ENCODE assay signal across 11 cellular contexts in genomic region chr6:132132420-132132819, GRCh38.
DNase-seq lines count a peak whose midpoint lies in the region; ATAC-seq, FAIRE-seq and TF ChIP-seq lines count a peak whose summit lies in the region.
"Had no signal": no experiment of that assay in that cellular context is flagged by ENCODE, and none has a peak within 500 bp of the region (broad histone marks: within the 10 kb centered on the region; RNA-seq: fewer than 3 reads in every experiment).

No MANE protein-coding gene starts in this region.

- no peak overlapping the region for H3K4me2 ChIP-seq in HepG2 (ENCODE audit: low read depth, low read length)

- H3K4me1 Mint-ChIP-seq in CD4-positive, alpha-beta T cell (ENCODE audit: low read depth), result no peaks in the 10 kb centered on the region

- no peak for ATAC-seq in CD4-positive, alpha-beta T cell (ENCODE audit: poor library complexity)
- no peak for ATAC-seq in HepG2

- H3K4me1 ChIP-seq in suprapubic skin, result peaks cover 49% of the 10 kb centered on the region
- H3K4me1 ChIP-seq in HepG2 (ENCODE audit: insufficient read depth, low read length), result peaks cover 11% of the 10 kb centered on the region; the same call in 1 of the 2 replicates

- H2AFZ ChIP-seq in HepG2 (ENCODE audit: low read length), result no peak overlapping the region

- CTCF ChIA-PET in CD4-positive, alpha-beta T cell (lab: Charles Lee), result no interaction called here
- CTCF ChIA-PET in HepG2 (lab: Yijun Ruan, JAX; ENCODE audit: low intra/inter-chr PET ratio, low total read pairs), result no interaction called here

- H3K27ac Mint-ChIP-seq in CD4-positive, alpha-beta T cell, result no peak overlapping the region

- H3K27me3 ChIP-seq in dorsolateral prefrontal cortex (no peaks in the 10 kb centered on the region), suprapubic skin (no peaks in the 10 kb centered on the region), HepG2 (ENCODE audit: control insufficient read depth in 1 of 2, insufficient read depth in 2 of 2, low read length in 2 of 2) (peaks cover 0 to 7% of the 10 kb centered on the region in 2 experiments; a peak in 3 of 5 replicates)
- no peaks in the 10 kb centered on the region for H3K27me3 ChIP-seq in CD4-positive, alpha-beta T cell (ENCODE audit: control insufficient read depth, insufficient read depth, low read length)
- H3K27me3 ChIP-seq: upper lobe of right lung had no signal

- no peak for TF ChIP-seq RAD21 in HepG2 (CRISPR knock-in tag; IDR thresholded peaks at IDR 0.05)

- in situ Hi-C loops in HepG2 (cut with HindIII; ENCODE audit: extremely low pct_ligation_motif_present, low pct_unique_long_range_greater_than_20kb), result no loop called here

- no peaks in the 10 kb centered on the region for H3K36me3 Mint-ChIP-seq in CD4-positive, alpha-beta T cell (ENCODE audit: low read depth)

- H3K4me3 ChIP-seq in dorsolateral prefrontal cortex (no peak overlapping the region), suprapubic skin (no peak overlapping the region), HepG2 (replicated peaks in 1 of 3; ENCODE audit: insufficient read depth in 1 of 3, low read depth in 2 of 3, low read length in 3 of 3) (no peak overlapping the region)
- H3K4me3 ChIP-seq: upper lobe of right lung had no signal

- BruUV-seq in HepG2 (replicated peaks; lab: Mats Ljungman, UMichigan), result no TSS peak

- no peaks in the 10 kb centered on the region for H3K9me3 ChIP-seq in suprapubic skin
- H3K9me3 ChIP-seq in CD4-positive, alpha-beta T cell (ENCODE audit: control insufficient read depth, low read length), result no peaks in the 10 kb centered on the region
- H3K9me3 ChIP-seq in HepG2 (ENCODE audit: low read length), result no peaks in the 10 kb centered on the region
- H3K9me3 ChIP-seq: upper lobe of right lung had no signal

- H4K20me1 ChIP-seq in HepG2 (ENCODE audit: insufficient read depth, low read length), result no peaks in the 10 kb centered on the region

- TF ChIP-seq POLR2A in suprapubic skin (IDR thresholded peaks at IDR 0.05), result no peak
- no peak for TF ChIP-seq POLR2A in HepG2 (IDR thresholded peaks at IDR 0.05; ENCODE audit: insufficient read depth in 1 of 2, low read depth in 2 of 2, low read length in 2 of 2)

- no peak overlapping the region for H3K9ac ChIP-seq in HepG2 (ENCODE audit: insufficient read depth, low read depth, low read length)

- H3K4me3 Mint-ChIP-seq in CD4-positive, alpha-beta T cell, result no peak overlapping the region

- H3K9me3 Mint-ChIP-seq in CD4-positive, alpha-beta T cell, result no peaks in the 10 kb centered on the region

- intact Hi-C loops in dorsolateral prefrontal cortex (cut with DNase I), result no loop called here
- intact Hi-C loops in CD4-positive, alpha-beta T cell (cut with DNase I, micrococcal nuclease), result no loop called here
- intact Hi-C loops in HepG2 (cut with micrococcal nuclease; ENCODE audit: unreplicated experiment), result no loop called here

- POLR2A ChIA-PET in CD4-positive, alpha-beta T cell (lab: Charles Lee), result no interaction called here
- POLR2A ChIA-PET in HepG2 (lab: Yijun Ruan, JAX), result interaction anchor here (0.8 kb wide), 1 partner anchor 181 kb away, joined by 4 read pairs; the partner anchor contains the start of gene CCN2

- H3K27ac ChIP-seq in dorsolateral prefrontal cortex, result peak overlapping the region in 54 of 59 donors; percentile 13 to 87 (median 71)
- H3K27ac ChIP-seq in suprapubic skin, result peak overlapping the region; percentile 89
- H3K27ac ChIP-seq in CD4-positive, alpha-beta T cell (ENCODE audit: low read depth, low read length), result no peak overlapping the region
- no peak overlapping the region for H3K27ac ChIP-seq in HepG2 (ENCODE audit: extremely low read length, insufficient read depth, low read length)

- H3K79me2 ChIP-seq in HepG2 (ENCODE audit: insufficient read depth, low read length), result no peaks in the 10 kb centered on the region

- H3K36me3 ChIP-seq in suprapubic skin, result no peaks in the 10 kb centered on the region
- H3K36me3 ChIP-seq in HepG2 (replicated peaks in 1 of 2; ENCODE audit: control insufficient read depth in 1 of 2, insufficient read depth in 2 of 2, low read length in 2 of 2), result no peaks in the 10 kb centered on the region
- H3K36me3 ChIP-seq: upper lobe of right lung had no signal

- peak; percentile 61 for DNase-seq in NCI-H226
- DNase-seq in dorsolateral prefrontal cortex, result no peak
- DNase-seq in medulla oblongata (ENCODE audit: extremely low spot score), result peak; percentile 61
- DNase-seq in suprapubic skin (ENCODE audit: low spot score in 2 of 2), result no peak
- DNase-seq in NCI-H187 (lab: John Stamatoyannopoulos, UW), result no peak
- no peak for DNase-seq in NCI-H2227 treated with DMSO at 0.1 percent for 48 hours (lab: John Stamatoyannopoulos, UW)
- no peak for DNase-seq in CD4-positive, alpha-beta T cell
- DNase-seq in HepG2 (ENCODE audit: low spot score), result no peak
- DNase-seq: activated CD4-positive, alpha-beta T cell treated with anti-CD3 and anti-CD28 coated beads, Interleukin-2, amount 50 U/mL, for 1 hour; upper lobe of right lung had no signal

- 69% methylated on average over 2 of the region's 2 CpGs for WGBS in suprapubic skin
- WGBS in HepG2 (ENCODE audit: low lambda C conversion rate), result 32% methylated on average over 2 of the region's 2 CpGs

- TF ChIP-seq EP300 in suprapubic skin (IDR thresholded peaks at IDR 0.05) (no peak), HepG2 (IDR thresholded peaks at IDR 0.05; ENCODE audit: low read depth in 2 of 2, low read length in 2 of 2) (no peak), HepG2 (CRISPR knock-in tag; IDR thresholded peaks at IDR 0.05; ENCODE audit: borderline replicate concordance) (no peak)

- peaks cover 9% of the 10 kb centered on the region for H3K27me3 Mint-ChIP-seq in CD4-positive, alpha-beta T cell

- no peak for TF ChIP-seq CTCF in dorsolateral prefrontal cortex (IDR thresholded peaks at IDR 0.05 in 54 of 56, conservative IDR thresholded peaks at IDR 0.05 in 2 of 56; ENCODE audit: low read depth in 1 of 56, partially characterized antibody in 56 of 56)
- no peak for TF ChIP-seq CTCF in suprapubic skin (IDR thresholded peaks at IDR 0.05)
- no peak for TF ChIP-seq CTCF in CD4-positive, alpha-beta T cell (IDR thresholded peaks at IDR 0.05)
- no peak for TF ChIP-seq CTCF in HepG2 (CRISPR knock-in tag; IDR thresholded peaks at IDR 0.05)

- FAIRE-seq in HepG2 (lab: Jason Lieb, UNC), result no peak
- FAIRE-seq: GM19239 had no signal

TF ChIP-seq in HepG2, 621 proteins besides CTCF, POLR2A, EP300 and RAD21:
- TF ChIP-seq ZSCAN12 (CRISPR knock-in tag; IDR thresholded peaks at IDR 0.05), result no peak
- TF ChIP-seq KMT2A (CRISPR knock-in tag; IDR thresholded peaks at IDR 0.05), result no peak
- no peak for TF ChIP-seq KDM4B (CRISPR knock-in tag; IDR thresholded peaks at IDR 0.05)
- no peak for TF ChIP-seq HNF4A (CRISPR knock-in tag; IDR thresholded peaks at IDR 0.05)
- TF ChIP-seq ZNF446 (CRISPR knock-in tag; IDR thresholded peaks at IDR 0.05), result no peak
- no peak for TF ChIP-seq ZFP1 (CRISPR knock-in tag; IDR thresholded peaks at IDR 0.05)
- TF ChIP-seq BRD4 (CRISPR knock-in tag; IDR thresholded peaks at IDR 0.05), result no peak
- TF ChIP-seq RARG (CRISPR knock-in tag; IDR thresholded peaks at IDR 0.05; ENCODE audit: low read depth), result no peak
- TF ChIP-seq SALL1 (CRISPR knock-in tag; IDR thresholded peaks at IDR 0.05), result no peak

Comparison
In these comparisons a context has a peak if more than half of its experiments do, and no peak if none do; other contexts are left out.
1. DNase-seq: peak in NCI-H226 (single experiment) and medulla oblongata (single experiment); none in dorsolateral prefrontal cortex (0 of 10), suprapubic skin (0 of 2), NCI-H187 (0 of 2), NCI-H2227 treated with DMSO at 0.1 percent for 48 hours (single experiment), CD4-positive, alpha-beta T cell (0 of 10) and HepG2 (single experiment).
2. H3K27ac ChIP-seq: peak in dorsolateral prefrontal cortex (54 of 59) and suprapubic skin (single experiment); none in CD4-positive, alpha-beta T cell (single experiment) and HepG2 (single experiment).